Comparison of ENCODE assay signal across 36 cellular contexts in the genomic region with DNA sequence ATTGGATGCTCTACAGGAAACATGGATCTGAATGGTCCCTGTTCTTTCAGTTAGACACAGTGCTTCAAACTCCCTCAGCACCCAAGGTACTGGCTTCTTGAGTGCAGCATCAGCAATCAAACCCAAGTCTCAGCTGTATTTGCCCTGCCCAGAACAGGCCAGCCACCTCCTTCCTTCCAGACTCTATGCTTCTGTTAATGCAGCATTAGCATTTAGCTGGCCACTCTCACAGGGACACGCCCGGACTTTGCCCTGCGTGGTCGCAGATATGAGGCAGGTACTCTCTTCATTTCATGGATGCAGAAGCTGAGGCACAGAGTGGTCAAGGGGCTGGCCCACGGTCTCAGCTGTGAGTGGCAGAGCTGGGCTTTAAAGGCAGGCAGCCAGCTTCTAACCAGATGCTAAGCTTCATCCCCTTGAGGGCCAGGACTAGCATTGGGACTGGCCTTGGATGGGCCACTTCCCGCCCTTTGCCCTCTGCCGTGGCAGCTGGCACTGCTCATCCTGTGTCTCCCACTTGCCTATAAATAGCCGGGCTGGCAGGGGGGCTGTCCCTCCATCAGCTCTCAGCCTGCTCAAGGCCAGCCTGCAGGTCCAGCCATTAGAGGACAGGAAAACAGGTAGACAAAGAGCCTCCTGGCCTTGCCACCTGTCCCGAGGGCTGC. TPM values are rescaled to one million over a fixed set of nuclear protein-coding genes. Genes with fewer than 3 reads are reported as not detected.
DNase-seq lines count a peak whose midpoint lies in the region; ATAC-seq and TF ChIP-seq lines count a peak whose summit lies in the region.
"Had no signal": no experiment of that assay in that cellular context is flagged by ENCODE, and none has a peak within 500 bp of the region (broad histone marks: within the 10 kb centered on the region; RNA-seq: fewer than 3 reads in every experiment).

No MANE protein-coding gene starts in this region.

- no peaks in the 10 kb centered on the region for H3K9me3 Mint-ChIP-seq in endodermal cell
- H3K9me3 Mint-ChIP-seq: activated naive CD8-positive, alpha-beta T cell treated with anti-CD3 and anti-CD28 coated beads, Interleukin-2, amount 10 ng/mL, durations not matched to agents 7 days and 5 days; CD8-positive, alpha-beta memory T cell; central memory CD8-positive, alpha-beta T cell; dendritic cell treated with granulocyte-macrophage colony-stimulating factor and Interleukin-4, amounts not matched to agents 40 ng/mL and 50 ng/mL, for 4 days; natural killer cell had no signal

- no peak overlapping the region for H3K27ac Mint-ChIP-seq in endodermal cell
- H3K27ac Mint-ChIP-seq: activated CD4-positive, alpha-beta T cell treated with anti-CD3 and anti-CD28 coated beads for 36 hours; activated naive CD8-positive, alpha-beta T cell treated with anti-CD3 and anti-CD28 coated beads, Interleukin-2, amount 10 ng/mL, durations not matched to agents 7 days and 5 days; CD8-positive, alpha-beta memory T cell; natural killer cell had no signal

- H3K9ac ChIP-seq in endodermal cell (ENCODE audit: extremely low read depth, low read length, poor library complexity, severe bottlenecking) = no peak overlapping the region

- TF ChIP-seq CTCF in endodermal cell (conservative IDR thresholded peaks at IDR 0.05) = no peak

- H3K27me3 ChIP-seq in endodermal cell (ENCODE audit: control insufficient read depth, insufficient read depth, low read length, poor library complexity, severe bottlenecking) = no peaks in the 10 kb centered on the region
- H3K27me3 ChIP-seq: esophagus muscularis mucosa, tibial nerve had no signal

- H3K4me1 Mint-ChIP-seq in endodermal cell = peaks cover 2% of the 10 kb centered on the region
- H3K4me1 Mint-ChIP-seq: central memory CD8-positive, alpha-beta T cell; natural killer cell had no signal

- H3K36me3 ChIP-seq in endodermal cell (ENCODE audit: control insufficient read depth, insufficient read depth, low read length) = no peaks in the 10 kb centered on the region
- H3K36me3 ChIP-seq: esophagus muscularis mucosa, tibial nerve had no signal

- no peaks in the 10 kb centered on the region for H3K4me1 ChIP-seq in endodermal cell (ENCODE audit: control insufficient read depth, insufficient read depth, low read length)

- H3K27ac ChIP-seq in endodermal cell (ENCODE audit: low read depth, low read length) = no peak overlapping the region
- H3K27ac ChIP-seq: esophagus muscularis mucosa, tibial nerve had no signal

- DNase-seq in NCI-H510A treated with DMSO at 0.1 percent for 48 hours (lab: John Stamatoyannopoulos, UW) = peak; percentile 42
- no peak for DNase-seq in NCI-H510A (lab: John Stamatoyannopoulos, UW)
- peak; percentile 55 for DNase-seq in LHCN-M2 (ENCODE audit: low read depth)
- DNase-seq in endodermal cell = peak; percentile 56
- peak; percentile 90 for DNase-seq in myocyte (ENCODE audit: low read depth)
- DNase-seq in SK-N-DZ (ENCODE audit: low spot score) = no peak
- no peak for DNase-seq in T-helper 9 cell
- DNase-seq: activated CD4-positive, alpha-beta T cell treated with anti-CD3 and anti-CD28 coated beads for 36 hours; activated gamma-delta T cell; activated naive CD8-positive, alpha-beta T cell treated with anti-CD3 and anti-CD28 coated beads, Interleukin-2, amount 10 ng/mL, durations not matched to agents 7 days and 5 days; activated T-cell treated with anti-CD3 and anti-CD28 coated beads, Interleukin-2, amount 50 U/mL, for 1 hour; CD8-positive, alpha-beta memory T cell; DMS79; foreskin melanocyte; GDM1; H7; hippocampal formation; midbrain; natural killer cell; NCI-H1105 treated with DMSO at 0.1 percent for 48 hours; NCI-H2081 treated with DMSO at 0.1 percent for 48 hours; stimulated activated CD4-positive, alpha-beta T cell treated with anti-CD3 and anti-CD28 coated beads, Interleukin-2, amount 100 ng/mL, for 24 hours had no signal

- H3K9me3 ChIP-seq in endodermal cell (ENCODE audit: control insufficient read depth, low read length) = no peaks in the 10 kb centered on the region
- H3K9me3 ChIP-seq: esophagus muscularis mucosa, tibial nerve had no signal

- no peaks in the 10 kb centered on the region for H3K36me3 Mint-ChIP-seq in endodermal cell (ENCODE audit: low read depth)
- H3K36me3 Mint-ChIP-seq: activated naive CD8-positive, alpha-beta T cell treated with anti-CD3 and anti-CD28 coated beads, Interleukin-2, amount 10 ng/mL, durations not matched to agents 7 days and 5 days; CD8-positive, alpha-beta memory T cell; natural killer cell had no signal

- peaks cover 3% of the 10 kb centered on the region for H3K27me3 Mint-ChIP-seq in endodermal cell (ENCODE audit: insufficient read depth)
- H3K27me3 Mint-ChIP-seq: activated CD4-positive, alpha-beta T cell treated with anti-CD3 and anti-CD28 coated beads for 36 hours; activated naive CD8-positive, alpha-beta T cell treated with anti-CD3 and anti-CD28 coated beads, Interleukin-2, amount 10 ng/mL, durations not matched to agents 7 days and 5 days; central memory CD8-positive, alpha-beta T cell had no signal

- ATAC-seq in HG02759 (IDR thresholded peaks at IDR 0.05; ENCODE audit: unreplicated experiment) = no peak
- ATAC-seq: activated CD4-positive, alpha-beta T cell treated with anti-CD3 and anti-CD28 coated beads for 36 hours; K562; natural killer cell had no signal

- WGBS in endodermal cell (ENCODE audit: insufficient coverage in 1 of 2, insufficient read length in 1 of 2), 2 experiments = 90 to 98% methylated on average over 7 to 9 of the region's 9 CpGs

- H3K4me3 Mint-ChIP-seq in endodermal cell = no peak overlapping the region
- H3K4me3 Mint-ChIP-seq: activated CD4-positive, alpha-beta T cell treated with anti-CD3 and anti-CD28 coated beads for 36 hours; activated naive CD8-positive, alpha-beta T cell treated with anti-CD3 and anti-CD28 coated beads, Interleukin-2, amount 10 ng/mL, durations not matched to agents 7 days and 5 days; CD8-positive, alpha-beta memory T cell; central memory CD8-positive, alpha-beta T cell; dendritic cell treated with granulocyte-macrophage colony-stimulating factor and Interleukin-4, amounts not matched to agents 40 ng/mL and 50 ng/mL, for 4 days; natural killer cell had no signal

- H3K4me3 ChIP-seq in endodermal cell (ENCODE audit: low read length) = no peak overlapping the region
- H3K4me3 ChIP-seq: esophagus muscularis mucosa, K562, smooth muscle cell, tibial nerve had no signal

RNA-seq across cellular contexts. Expression of gene SLC25A47, which starts 1.5 kb away (rescaled TPM):
- total RNA-seq in LHCN-M2 (2014; rRNA removed) (not detected in 2 replicates), endodermal cell (not detected), myocyte (not detected in 2 replicates)
- not detected for polyA plus RNA-seq in LHCN-M2 (2012)
- polyA plus RNA-seq in endodermal cell (2013, experiment 1 of 2) = not detected
- polyA plus RNA-seq in endodermal cell (2013, experiment 2 of 2) = not detected
- polyA plus RNA-seq in myocyte (2012) = not detected
- not detected in 2 replicates for polyA plus RNA-seq in SK-N-DZ (2014; cell fraction: cytosol; rRNA removed)
- 0.69 TPM in 1 of 2 replicates, not detected in the other for polyA plus RNA-seq in SK-N-DZ (2014; cell fraction: nucleus; rRNA removed)
- total RNA-seq: activated CD4-positive, alpha-beta T cell treated with anti-CD3 and anti-CD28 coated beads for 36 hours; activated CD8-positive, alpha-beta memory T cell treated with anti-CD3 and anti-CD28 coated beads for 36 hours; activated naive CD8-positive, alpha-beta T cell treated with anti-CD3 and anti-CD28 coated beads, Interleukin-2, amount 10 ng/mL, durations not matched to agents 7 days and 5 days; astrocyte; CD8-positive, alpha-beta memory T cell; esophagus muscularis mucosa; lower leg skin; MCF 10A; NCI-H460; pulmonary artery endothelial cell; smooth muscle cell; T-helper 2 cell treated with Interferon-gamma antibody and Interleukin-4, amounts not matched to agents 100 ng/mL and 5 ng/mL, for 36 hours had no signal
- polyA plus RNA-seq: CD8-positive, alpha-beta memory T cell; K562; smooth muscle cell had no signal

RNA-seq across cellular contexts. Expression of gene SLC25A29, which starts 15.4 kb away (rescaled TPM):
- total RNA-seq in LHCN-M2 (2014; rRNA removed) = 23.4 and 43.4 TPM in 2 replicates
- 8.6 TPM for polyA plus RNA-seq in LHCN-M2 (2012)
- total RNA-seq in endodermal cell = 100 to 1,000 TPM; 234 to 263 TPM
- 114 TPM for polyA plus RNA-seq in endodermal cell (2013, experiment 1 of 2)
- 95.7 TPM for polyA plus RNA-seq in endodermal cell (2013, experiment 2 of 2)
- total RNA-seq in myocyte = 79.6 and 93.0 TPM in 2 replicates
- polyA plus RNA-seq in myocyte (2012) = 18.7 TPM
- 73.8 and 82.2 TPM in 2 replicates for polyA plus RNA-seq in SK-N-DZ (2014; cell fraction: cytosol; rRNA removed)
- polyA plus RNA-seq in SK-N-DZ (2014; cell fraction: nucleus; rRNA removed) = 229 and 356 TPM in 2 replicates

RNA-seq across cellular contexts. Expression of gene WDR25, which starts 54.7 kb away (rescaled TPM):
- total RNA-seq in LHCN-M2 (2014; rRNA removed) (9.7 and 16.2 TPM in 2 replicates), endodermal cell (1 to 10 TPM; 5.8 to 8.0 TPM), myocyte (13.8 and 19.1 TPM in 2 replicates)
- 12.8 TPM for polyA plus RNA-seq in LHCN-M2 (2012)
- polyA plus RNA-seq in endodermal cell (2013, experiment 1 of 2) = 6.9 TPM
- 7.5 TPM for polyA plus RNA-seq in endodermal cell (2013, experiment 2 of 2)
- 18.4 TPM for polyA plus RNA-seq in myocyte (2012)
- polyA plus RNA-seq in SK-N-DZ (2014; cell fraction: cytosol; rRNA removed) = 5.9 and 6.5 TPM in 2 replicates
- polyA plus RNA-seq in SK-N-DZ (2014; cell fraction: nucleus; rRNA removed) = 3.8 TPM in 2 replicates

Comparison
In these comparisons a context has a peak if more than half of its experiments do, and no peak if none do; other contexts are left out.
1. DNase-seq: peak in NCI-H510A treated with DMSO at 0.1 percent for 48 hours (single experiment), LHCN-M2 (single experiment), endodermal cell (single experiment) and myocyte (single experiment); none in NCI-H510A (single experiment), SK-N-DZ (single experiment) and T-helper 9 cell (single experiment).